In genomic region chr1:180911640-180912161, GRCh38 we compare ENCODE assay signal across 8 cellular contexts. TPM values are rescaled to one million over a fixed set of nuclear protein-coding genes. Genes with fewer than 3 reads are reported as not detected.
DNase-seq lines count a peak whose midpoint lies in the region; ATAC-seq and TF ChIP-seq lines count a peak whose summit lies in the region.

No MANE protein-coding gene starts in this region.

- no peaks in the 10 kb centered on the region for H3K27me3 ChIP-seq in dorsolateral prefrontal cortex
- H3K27me3 ChIP-seq in mesenchymal stem cell (ENCODE audit: control insufficient read depth in 1 of 2, insufficient read depth in 1 of 2, low read length in 2 of 2): no peaks in the 10 kb centered on the region

- peaks cover 21% of the 10 kb centered on the region for H3K4me1 Mint-ChIP-seq in activated naive CD4-positive, alpha-beta T cell treated with anti-CD3 and anti-CD28 coated beads, Interleukin-2, amount 10 ng/mL, durations not matched to agents 7 days and 5 days

- H2AK5ac ChIP-seq in mesenchymal stem cell (ENCODE audit: low read length, severe bottlenecking): no peak overlapping the region

- no peak overlapping the region for H3K14ac ChIP-seq in mesenchymal stem cell (ENCODE audit: low read length in 2 of 2)

- H3K4me3 ChIP-seq in dorsolateral prefrontal cortex: peak overlapping the region; percentile 55 to 83 (median 70)
- H3K4me3 ChIP-seq in mesenchymal stem cell (ENCODE audit: insufficient read depth in 1 of 2, low read depth in 1 of 2, low read length in 2 of 2): peak overlapping the region; percentile 79 to 86
- H3K4me3 ChIP-seq in urinary bladder (ENCODE audit: low read depth, low read length): peak overlapping the region; percentile 72

- no peaks in the 10 kb centered on the region for H3K36me3 Mint-ChIP-seq in activated naive CD4-positive, alpha-beta T cell treated with anti-CD3 and anti-CD28 coated beads, Interleukin-2, amount 10 ng/mL, durations not matched to agents 7 days and 5 days

- H4K8ac ChIP-seq in mesenchymal stem cell (ENCODE audit: low read length): peak overlapping the region; percentile 97

- peak overlapping the region; percentile 91 for H3K9ac ChIP-seq in mesenchymal stem cell (ENCODE audit: low read length)

- H3K27ac Mint-ChIP-seq in activated naive CD4-positive, alpha-beta T cell treated with anti-CD3 and anti-CD28 coated beads, Interleukin-2, amount 10 ng/mL, durations not matched to agents 7 days and 5 days: no peak overlapping the region

- H3K18ac ChIP-seq in mesenchymal stem cell (ENCODE audit: low read depth in 1 of 2, low read length in 2 of 2): peak overlapping the region in 1 of 2 experiments; percentile 93

- H4K91ac ChIP-seq in mesenchymal stem cell (ENCODE audit: low read length): peak overlapping the region; percentile 80

- peak overlapping the region in 1 of 2 experiments; percentile 1 for H3K4ac ChIP-seq in mesenchymal stem cell (ENCODE audit: low read depth in 1 of 2, low read length in 2 of 2)

- H3K79me1 ChIP-seq in mesenchymal stem cell (replicated peaks; ENCODE audit: low read length, poor library complexity, severe bottlenecking): peaks cover 10% of the 10 kb centered on the region

- H2BK12ac ChIP-seq in mesenchymal stem cell (ENCODE audit: low read length in 2 of 2): no peak overlapping the region

- no peak overlapping the region for H2BK5ac ChIP-seq in mesenchymal stem cell (ENCODE audit: low read depth, low read length, poor library complexity, severe bottlenecking)

- H2BK120ac ChIP-seq in mesenchymal stem cell (ENCODE audit: low read depth, low read length): peak overlapping the region; percentile 19

- H3K4me1 ChIP-seq in mesenchymal stem cell (ENCODE audit: control insufficient read depth, insufficient read depth, low read depth, low read length) (peaks cover 12% of the 10 kb centered on the region), urinary bladder (ENCODE audit: insufficient read depth) (no peaks in the 10 kb centered on the region)

- H3K23ac ChIP-seq in mesenchymal stem cell (ENCODE audit: low read length in 2 of 2): peak overlapping the region in 1 of 2 experiments; percentile 67

- H3K27me3 Mint-ChIP-seq in activated naive CD4-positive, alpha-beta T cell treated with anti-CD3 and anti-CD28 coated beads, Interleukin-2, amount 10 ng/mL, durations not matched to agents 7 days and 5 days: peaks cover 93% of the 10 kb centered on the region

- peak overlapping the region; percentile 45 for H3K4me3 Mint-ChIP-seq in activated naive CD4-positive, alpha-beta T cell treated with anti-CD3 and anti-CD28 coated beads, Interleukin-2, amount 10 ng/mL, durations not matched to agents 7 days and 5 days

- H3K9me3 Mint-ChIP-seq in activated naive CD4-positive, alpha-beta T cell treated with anti-CD3 and anti-CD28 coated beads, Interleukin-2, amount 10 ng/mL, durations not matched to agents 7 days and 5 days: no peaks in the 10 kb centered on the region

- DNase-seq in activated naive CD4-positive, alpha-beta T cell treated with anti-CD3 and anti-CD28 coated beads, Interleukin-2, amount 10 ng/mL, durations not matched to agents 7 days and 5 days: peak; percentile 17
- DNase-seq in activated naive CD4-positive, alpha-beta T cell (lab: John Stamatoyannopoulos, UW): no peak
- peak in 1 of 10 donors; percentile 33 for DNase-seq in dorsolateral prefrontal cortex
- DNase-seq in mesenchymal stem cell: peak; percentile 38
- DNase-seq in SIG-M5 treated with dmso at 0.1 percent for 504 hours (lab: John Stamatoyannopoulos, UW; ENCODE audit: unreplicated experiment): no peak
- no peak for DNase-seq in germinal center (ENCODE audit: low spot score)

- TF ChIP-seq CTCF in dorsolateral prefrontal cortex (IDR thresholded peaks at IDR 0.05 in 54 of 56, conservative IDR thresholded peaks at IDR 0.05 in 2 of 56; ENCODE audit: low read depth in 1 of 56, partially characterized antibody in 56 of 56): no peak

- H3K27ac ChIP-seq in dorsolateral prefrontal cortex (peak overlapping the region in 52 of 59 donors; percentile 51 to 92 (median 84)), mesenchymal stem cell (ENCODE audit: low read length, poor library complexity, severe bottlenecking) (peak overlapping the region; percentile 43), urinary bladder (ENCODE audit: low read depth) (peak overlapping the region; percentile 88)

- no peak for ATAC-seq in GM19035 (IDR thresholded peaks at IDR 0.05; ENCODE audit: unreplicated experiment)

- CTCF ChIA-PET in activated naive CD4-positive, alpha-beta T cell treated with anti-CD3 and anti-CD28 coated beads, Interleukin-2, amount 10 ng/mL, durations not matched to agents 7 days and 5 days (lab: Charles Lee): no interaction called here

- intact Hi-C loops in dorsolateral prefrontal cortex (cut with DNase I): no loop called here

- WGBS in mesenchymal stem cell: 41% methylated on average over 15 of the region's 15 CpGs
- WGBS in urinary bladder: 17% methylated on average over 15 of the region's 15 CpGs

- H3K4me2 ChIP-seq in mesenchymal stem cell (ENCODE audit: low read length, poor library complexity, severe bottlenecking): peak overlapping the region; percentile 91

- H3K36me3 ChIP-seq in mesenchymal stem cell (ENCODE audit: control insufficient read depth in 1 of 2, insufficient read depth in 2 of 2, low read depth in 1 of 2, low read length in 2 of 2) (peaks cover 6 to 8% of the 10 kb centered on the region in 2 experiments), urinary bladder (ENCODE audit: insufficient read depth) (no peaks in the 10 kb centered on the region)

- peak overlapping the region; percentile 78 for H2AFZ ChIP-seq in mesenchymal stem cell (ENCODE audit: low read depth, low read length)

- H3K9me3 ChIP-seq in mesenchymal stem cell (ENCODE audit: control insufficient read depth, low read length): no peaks in the 10 kb centered on the region

- peak overlapping the region; percentile 34 for H2BK15ac ChIP-seq in mesenchymal stem cell (ENCODE audit: low read depth, poor library complexity, severe bottlenecking)

RNA-seq across cellular contexts. Expression of gene KIAA1614, which starts 1.0 kb away (rescaled TPM):
- total RNA-seq in dorsolateral prefrontal cortex (10 to 100 TPM in 107 of 120 experiments, 1 to 10 TPM in 13; 6.4 to 28.8 (median 14.1) TPM), urinary bladder (5.8 TPM)
- polyA plus RNA-seq in mesenchymal stem cell (2013, experiment 1 of 2): 1.6 TPM
- polyA plus RNA-seq in mesenchymal stem cell (2013, experiment 2 of 2): 1.8 TPM
- polyA plus RNA-seq in urinary bladder: 16.6 TPM

Comparison
In these comparisons a context has a peak if more than half of its experiments do, and no peak if none do; other contexts are left out.
1. DNase-seq: peak in activated naive CD4-positive, alpha-beta T cell treated with anti-CD3 and anti-CD28 coated beads, Interleukin-2, amount 10 ng/mL, durations not matched to agents 7 days and 5 days (single experiment) and mesenchymal stem cell (single experiment); none in activated naive CD4-positive, alpha-beta T cell (0 of 4), SIG-M5 treated with dmso at 0.1 percent for 504 hours (single experiment) and germinal center (single experiment).
2. Peak in every context shown above with its lines, with median percentiles within 50 percentile points of each other: H3K27ac ChIP-seq and H3K4me3 ChIP-seq.